In the genomic region with DNA sequence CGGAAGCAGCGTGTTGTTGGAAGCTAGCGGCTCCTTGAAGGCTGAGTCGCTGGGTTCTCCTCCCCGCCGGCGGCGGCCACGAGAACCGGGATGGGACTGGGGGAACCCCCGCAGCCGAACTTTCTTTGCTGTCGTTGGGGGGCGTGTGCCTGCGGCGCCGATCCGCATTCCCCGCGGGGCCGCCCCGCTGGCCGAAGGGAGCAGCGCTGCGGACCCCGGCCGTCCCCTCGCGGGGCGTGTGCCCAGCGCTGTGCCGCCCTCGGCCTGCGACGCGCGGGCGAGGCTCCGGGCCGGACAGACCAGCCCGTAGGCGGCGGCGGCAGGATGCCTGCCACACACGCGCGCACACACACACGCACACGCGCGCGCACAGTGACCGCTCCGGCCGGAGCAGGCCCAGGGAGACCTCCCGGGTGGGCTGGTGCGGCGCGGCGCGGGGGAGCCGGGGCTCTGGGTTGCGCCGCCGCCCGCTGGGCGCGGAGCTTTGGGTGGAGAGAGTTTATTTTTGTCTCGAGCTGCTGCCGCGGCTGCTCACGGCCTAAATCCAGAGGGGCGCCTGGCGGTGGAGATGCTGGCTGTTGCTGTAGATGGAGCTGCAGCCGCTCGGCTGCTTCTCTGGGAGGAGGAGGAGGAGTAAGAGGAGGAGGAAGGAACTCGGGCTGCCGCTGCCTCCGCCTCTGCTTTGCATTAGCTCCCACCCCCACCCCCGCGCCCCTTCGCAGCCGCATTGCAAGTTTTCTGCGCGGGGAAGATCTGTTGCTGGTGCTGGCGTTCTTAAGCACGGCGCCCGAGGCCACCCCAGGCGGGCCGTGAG, we compare ENCODE assay signal across 8 cellular contexts. TPM values are rescaled to one million over a fixed set of nuclear protein-coding genes. Genes with fewer than 3 reads are reported as not detected.
A peak's percentile ranks its signal among the peaks of the same experiment; 100 is the strongest.
DNase-seq lines count a peak whose midpoint lies in the region; ATAC-seq and TF ChIP-seq lines count a peak whose summit lies in the region.

A gene with protein sequence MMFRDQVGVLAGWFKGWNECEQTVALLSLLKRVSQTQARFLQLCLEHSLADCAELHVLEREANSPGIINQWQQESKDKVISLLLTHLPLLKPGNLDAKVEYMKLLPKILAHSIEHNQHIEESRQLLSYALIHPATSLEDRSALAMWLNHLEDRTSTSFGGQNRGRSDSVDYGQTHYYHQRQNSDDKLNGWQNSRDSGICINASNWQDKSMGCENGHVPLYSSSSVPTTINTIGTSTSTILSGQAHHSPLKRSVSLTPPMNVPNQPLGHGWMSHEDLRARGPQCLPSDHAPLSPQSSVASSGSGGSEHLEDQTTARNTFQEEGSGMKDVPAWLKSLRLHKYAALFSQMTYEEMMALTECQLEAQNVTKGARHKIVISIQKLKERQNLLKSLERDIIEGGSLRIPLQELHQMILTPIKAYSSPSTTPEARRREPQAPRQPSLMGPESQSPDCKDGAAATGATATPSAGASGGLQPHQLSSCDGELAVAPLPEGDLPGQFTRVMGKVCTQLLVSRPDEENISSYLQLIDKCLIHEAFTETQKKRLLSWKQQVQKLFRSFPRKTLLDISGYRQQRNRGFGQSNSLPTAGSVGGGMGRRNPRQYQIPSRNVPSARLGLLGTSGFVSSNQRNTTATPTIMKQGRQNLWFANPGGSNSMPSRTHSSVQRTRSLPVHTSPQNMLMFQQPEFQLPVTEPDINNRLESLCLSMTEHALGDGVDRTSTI (plus strand): TSS at position 719 of the 814 bp plus-strand sequence. CDS start 789 bp downstream, outside the sequence.

- H3K4me3 Mint-ChIP-seq in MCF 10A (ENCODE audit: unreplicated experiment), result peak within 1 kb of the TSS; percentile 87

- TSS peak; percentile 17 for BruUV-seq in MCF 10A (replicated peaks; lab: Mats Ljungman, UMichigan)

- DNase-seq in NCI-H1092 (lab: John Stamatoyannopoulos, UW), result peak; percentile 38
- peak; percentile 67 for DNase-seq in UCSD-AML1 (lab: John Stamatoyannopoulos, UW; ENCODE audit: unreplicated experiment)
- DNase-seq in MCF 10A (ENCODE audit: unreplicated experiment), result peak; percentile 86
- peak; percentile 94 for DNase-seq in sigmoid colon
- no peak for DNase-seq in GF-D8 (lab: John Stamatoyannopoulos, UW)

- POLR2A ChIA-PET in MCF 10A (lab: Yijun Ruan, JAX), result interaction anchor here (0.6 to 6.3 kb wide), 33 partner anchors 24 to 511 kb away, joined by 3 to 95 read pairs (median 5); a partner anchor contains a TSS

- CTCF ChIA-PET in MCF 10A (lab: Yijun Ruan, JAX), result interaction anchor here (0.6 to 8.6 kb wide), 25 partner anchors 31 to 595 kb away, joined by 3 to 113 read pairs (median 4); a partner anchor contains a TSS

- peak within 1 kb of the TSS; percentile 12 for H3K9ac ChIP-seq in iPS-15b (ENCODE audit: low read depth, low read length)

- no peaks in the 10 kb centered on the region for H3K9me3 Mint-ChIP-seq in MCF 10A (ENCODE audit: unreplicated experiment)

- 1% methylated on average over 91 of the region's 91 CpGs for WGBS in sigmoid colon, 2 donors

- H3K4me1 ChIP-seq in iPS-15b (ENCODE audit: control insufficient read depth, insufficient read depth, low read length), result no peaks in the 10 kb centered on the region
- peaks cover 0 to 42% (median 28%) of the 10 kb centered on the region in 4 donors for H3K4me1 ChIP-seq in sigmoid colon

- TF ChIP-seq EP300 in sigmoid colon (IDR thresholded peaks at IDR 0.05), result no peak

- peaks cover 15% of the 10 kb centered on the region for H3K27me3 ChIP-seq in iPS-15b (ENCODE audit: control insufficient read depth, insufficient read depth, low read length)
- H3K27me3 ChIP-seq in sigmoid colon, result no peaks in the 10 kb centered on the region

- peak; percentile 38 for ATAC-seq in HG02571 (IDR thresholded peaks at IDR 0.05; ENCODE audit: unreplicated experiment)

- H3K27ac ChIP-seq in sigmoid colon, result peak within 1 kb of the TSS; percentile 94 to 100 (median 98)

- peak; percentile 38 to 73 for TF ChIP-seq POLR2A in sigmoid colon (IDR thresholded peaks at IDR 0.05)

- H3K27me3 Mint-ChIP-seq in MCF 10A (ENCODE audit: insufficient read depth, unreplicated experiment), result no peaks in the 10 kb centered on the region

- TF ChIP-seq CTCF in GM12874 (IDR thresholded peaks at IDR 0.05; ENCODE audit: insufficient read depth, low read depth, low read length) (peak; percentile 28; the same call in 1 of the 2 replicates), MCF 10A (IDR thresholded peaks at IDR 0.05; ENCODE audit: unreplicated experiment) (peak; percentile 35), sigmoid colon (IDR thresholded peaks at IDR 0.05) (peak in 3 of 4 experiments; percentile 21 to 47 (median 32))

- intact Hi-C loops in MCF 10A (cut with micrococcal nuclease) (loop anchor here (1.0 to 10.0 kb wide), 3 partner anchors 86 to 598 kb away; no protein-coding TSS in a partner anchor), sigmoid colon (cut with DNase I) (loop anchor here (1.0 kb wide), 3 partner anchors 86 to 125 kb away; no protein-coding TSS in a partner anchor)

- H3K27ac Mint-ChIP-seq in MCF 10A (ENCODE audit: low read depth, unreplicated experiment), result peak within 1 kb of the TSS; percentile 83

- H3K4me3 ChIP-seq in iPS-15b (ENCODE audit: low read depth, low read length), result peak within 1 kb of the TSS; percentile 66
- peak within 1 kb of the TSS; percentile 50 to 93 (median 74) for H3K4me3 ChIP-seq in sigmoid colon

- H3K9me3 ChIP-seq in iPS-15b (ENCODE audit: control insufficient read depth, insufficient read depth, low read length), result no peaks in the 10 kb centered on the region
- no peaks in the 10 kb centered on the region for H3K9me3 ChIP-seq in sigmoid colon

- peaks cover 14% of the 10 kb centered on the region for H3K4me1 Mint-ChIP-seq in MCF 10A (ENCODE audit: insufficient read depth, unreplicated experiment)

- no peaks in the 10 kb centered on the region for H3K36me3 Mint-ChIP-seq in MCF 10A (ENCODE audit: insufficient read depth, unreplicated experiment)

- H3K36me3 ChIP-seq in iPS-15b (ENCODE audit: control insufficient read depth, insufficient read depth, low read length) (no peaks in the 10 kb centered on the region), sigmoid colon (peaks cover 0 to under 1% (median 0%) of the 10 kb centered on the region in 4 donors)

RNA-seq across cellular contexts. Expression of the gene that starts here (rescaled TPM):
- total RNA-seq in MCF 10A (2022), result 60.6 and 63.5 TPM in 2 replicates
- 100 to 1,000 TPM in 2 of 4 donors, 10 to 100 TPM in 2; 79.8 to 135 (median 105) TPM for total RNA-seq in sigmoid colon
- 1 to 10 TPM; 4.2 to 7.8 (median 5.9) TPM for polyA plus RNA-seq in sigmoid colon
